Comparison of ENCODE assay signal across 23 cellular contexts in the genomic region with DNA sequence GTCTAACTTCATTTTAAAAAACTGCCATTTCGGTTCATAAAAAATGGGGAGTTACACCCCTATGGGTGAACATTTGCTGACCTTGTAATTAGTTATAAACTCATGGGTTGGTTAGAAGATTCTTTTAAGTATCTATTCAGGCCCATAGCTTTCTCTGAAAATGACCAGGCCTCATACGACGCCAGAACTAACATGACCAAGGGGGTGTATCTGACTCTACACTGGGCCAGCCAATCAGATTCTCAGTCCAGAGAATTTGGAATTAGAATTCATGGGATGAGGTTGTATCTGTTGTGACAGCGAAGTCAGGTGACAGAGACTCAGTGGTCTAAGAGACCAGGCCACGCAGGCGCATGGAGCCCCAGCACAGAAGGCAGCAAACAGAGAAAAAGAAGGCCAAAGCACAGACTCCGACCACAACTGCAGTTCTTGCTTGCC.
DNase-seq lines count a peak whose midpoint lies in the region; ATAC-seq, FAIRE-seq and TF ChIP-seq lines count a peak whose summit lies in the region.
"Had no signal": no experiment of that assay in that cellular context is flagged by ENCODE, and none has a peak within 500 bp of the region (broad histone marks: within the 10 kb centered on the region; RNA-seq: fewer than 3 reads in every experiment).

No MANE protein-coding gene starts in this region.

- no peak overlapping the region for H3K18ac ChIP-seq in neuronal stem cell (ENCODE audit: low read length)

- intact Hi-C loops in HepG2 (cut with micrococcal nuclease; ENCODE audit: unreplicated experiment) (no loop called here), right lobe of liver (cut with DNase I) (no loop called here), K562 (cut with micrococcal nuclease) (loop anchor here (10.0 kb wide), 1 partner anchor 165 kb away; no protein-coding TSS in a partner anchor)

- no peak overlapping the region for H4K91ac ChIP-seq in neuronal stem cell (ENCODE audit: low read depth, low read length, poor library complexity)

- 51% methylated on average over 7 of the region's 7 CpGs for WGBS in HepG2 (ENCODE audit: low lambda C conversion rate)
- WGBS in right lobe of liver (ENCODE audit: insufficient coverage, low coverage, low lambda C conversion rate, missing lambda C conversion rate), result 93% methylated on average over 3 of the region's 7 CpGs
- WGBS in K562 (ENCODE audit: insufficient coverage, low coverage, missing lambda C conversion rate), result 24% methylated on average over 5 of the region's 7 CpGs
- WGBS in neuronal stem cell (ENCODE audit: extremely low coverage in 2 of 2, insufficient read length in 2 of 2, insufficient replicate concordance in 1 of 2), 2 donors, result no CpG with 5 or more reads among the region's 7 CpGs

- H3K36me3 ChIP-seq in HepG2 (replicated peaks in 1 of 2; ENCODE audit: control insufficient read depth in 1 of 2, insufficient read depth in 2 of 2, low read length in 2 of 2), result no peaks in the 10 kb centered on the region
- H3K36me3 ChIP-seq in right lobe of liver, result no peaks in the 10 kb centered on the region
- H3K36me3 ChIP-seq in K562 (ENCODE audit: control insufficient read depth, insufficient read depth, low read length), result peaks cover 7% of the 10 kb centered on the region; the same call in 1 of the 3 replicates
- no peaks in the 10 kb centered on the region for H3K36me3 ChIP-seq in neuronal stem cell (replicated peaks in 1 of 2; ENCODE audit: control insufficient read depth in 2 of 2, insufficient read depth in 2 of 2, low read length in 2 of 2)
- H3K36me3 ChIP-seq: BLaER1 had no signal

- no peaks in the 10 kb centered on the region for H3K27me3 Mint-ChIP-seq in activated naive CD8-positive, alpha-beta T cell treated with anti-CD3 and anti-CD28 coated beads for 36 hours
- H3K27me3 Mint-ChIP-seq: B cell had no signal

- H3K79me2 ChIP-seq in HepG2 (ENCODE audit: insufficient read depth, low read length) (no peaks in the 10 kb centered on the region), K562 (ENCODE audit: control insufficient read depth, insufficient read depth, low read length) (peaks cover 37% of the 10 kb centered on the region)

- no peak overlapping the region for H3K27ac Mint-ChIP-seq in activated naive CD8-positive, alpha-beta T cell treated with anti-CD3 and anti-CD28 coated beads for 36 hours
- H3K27ac Mint-ChIP-seq: B cell; CD8-positive, alpha-beta T cell; GM23338; H9 had no signal

- no peaks in the 10 kb centered on the region for H3K79me1 ChIP-seq in neuronal stem cell (ENCODE audit: low read depth, low read length)

- no peak overlapping the region for H3K23ac ChIP-seq in neuronal stem cell (ENCODE audit: low read depth, low read length, poor library complexity)

- H4K20me1 ChIP-seq in HepG2 (ENCODE audit: insufficient read depth, low read length) (no peaks in the 10 kb centered on the region), K562 (replicated peaks; ENCODE audit: control insufficient read depth, insufficient read depth, low read length) (no peaks in the 10 kb centered on the region)
- H4K20me1 ChIP-seq: BLaER1 had no signal

- H3K9ac ChIP-seq in HepG2 (ENCODE audit: insufficient read depth, low read depth, low read length) (no peak overlapping the region), K562 (ENCODE audit: insufficient read depth in 1 of 2, low read depth in 2 of 2, low read length in 2 of 2) (peak overlapping the region; percentile 3 to 55; a peak in 3 of 4 replicates), neuronal stem cell (ENCODE audit: low read depth, low read length, poor library complexity) (no peak overlapping the region)
- H3K9ac ChIP-seq: BLaER1 had no signal

- peaks cover 3% of the 10 kb centered on the region for H3K9me3 Mint-ChIP-seq in activated naive CD8-positive, alpha-beta T cell treated with anti-CD3 and anti-CD28 coated beads for 36 hours
- H3K9me3 Mint-ChIP-seq: CD8-positive, alpha-beta T cell; GM23338; H9 had no signal

- no peak overlapping the region for H2BK5ac ChIP-seq in neuronal stem cell (ENCODE audit: low read length)

- TF ChIP-seq CTCF in HepG2 (CRISPR knock-in tag; IDR thresholded peaks at IDR 0.05), result no peak
- no peak for TF ChIP-seq CTCF in right lobe of liver (IDR thresholded peaks at IDR 0.05)
- TF ChIP-seq CTCF in K562 (IDR thresholded peaks at IDR 0.05 in 2 of 3, conservative IDR thresholded peaks at IDR 0.05 in 1 of 3; ENCODE audit: insufficient read depth in 2 of 3, low read depth in 1 of 3, low read length in 3 of 3), result no peak

- TF ChIP-seq EP300 in HepG2 (IDR thresholded peaks at IDR 0.05; ENCODE audit: low read depth in 2 of 2, low read length in 2 of 2) (no peak), HepG2 (CRISPR knock-in tag; IDR thresholded peaks at IDR 0.05; ENCODE audit: borderline replicate concordance) (no peak), K562 (IDR thresholded peaks at IDR 0.05; ENCODE audit: low read length) (no peak)

- POLR2A ChIA-PET in HepG2 (lab: Yijun Ruan, JAX), result no interaction called here
- POLR2A ChIA-PET in K562 (lab: Yijun Ruan, JAX), result interaction anchor here (1.1 to 1.7 kb wide), 3 partner anchors 11 to 19 kb away, joined by 3 to 7 read pairs (median 4); no protein-coding TSS in a partner anchor

- H3K4me1 ChIP-seq in HepG2 (ENCODE audit: insufficient read depth, low read length) (no peaks in the 10 kb centered on the region), right lobe of liver (no peaks in the 10 kb centered on the region), K562 (replicated peaks in 1 of 2; ENCODE audit: control insufficient read depth in 2 of 2, insufficient read depth in 2 of 2, low read length in 2 of 2) (peaks cover 0 to 45% of the 10 kb centered on the region in 2 experiments; a peak in 3 of 5 replicates), neuronal stem cell (ENCODE audit: control insufficient read depth in 2 of 2, insufficient read depth in 1 of 2, low read depth in 1 of 2, low read length in 2 of 2) (no peaks in the 10 kb centered on the region)
- H3K4me1 ChIP-seq: BLaER1 had no signal

- FAIRE-seq in HepG2 (lab: Jason Lieb, UNC) (no peak), K562 (lab: Jason Lieb, UNC) (no peak)
- FAIRE-seq: A204.1, GM12878, GM18507 had no signal

- no peak overlapping the region for H2BK120ac ChIP-seq in neuronal stem cell (ENCODE audit: low read depth, low read length)

- H3K4me1 Mint-ChIP-seq in activated naive CD8-positive, alpha-beta T cell treated with anti-CD3 and anti-CD28 coated beads for 36 hours, result no peaks in the 10 kb centered on the region
- H3K4me1 Mint-ChIP-seq: B cell; CD4-positive, CD25-positive, alpha-beta regulatory T cell; GM23338 had no signal

- no peak overlapping the region for H3K4ac ChIP-seq in neuronal stem cell (ENCODE audit: low read length)

- no peak overlapping the region for H4K8ac ChIP-seq in neuronal stem cell (ENCODE audit: low read depth, low read length)

- H3K4me3 ChIP-seq in HepG2 (replicated peaks in 1 of 3; ENCODE audit: insufficient read depth in 1 of 3, low read depth in 2 of 3, low read length in 3 of 3) (no peak overlapping the region), right lobe of liver (no peak overlapping the region), K562 (no peak overlapping the region), neuronal stem cell (ENCODE audit: low read length in 2 of 2) (no peak overlapping the region)
- H3K4me3 ChIP-seq: BLaER1, GM12878, GM23338 had no signal

- H3K14ac ChIP-seq in neuronal stem cell (ENCODE audit: low read length), result no peak overlapping the region

- no peak for TF ChIP-seq RAD21 in HepG2 (CRISPR knock-in tag; IDR thresholded peaks at IDR 0.05)
- TF ChIP-seq RAD21 in K562 (CRISPR knock-in tag; conservative IDR thresholded peaks at IDR 0.05 in 1 of 2, IDR thresholded peaks at IDR 0.05 in 1 of 2), result no peak

- ATAC-seq in HepG2, result no peak
- no peak for ATAC-seq in right lobe of liver
- peak; percentile 66 for ATAC-seq in K562
- no peak for ATAC-seq in GM18498 (IDR thresholded peaks at IDR 0.05; ENCODE audit: unreplicated experiment)
- ATAC-seq: CD8-positive, alpha-beta T cell; GM12878; GM23338; HCT116 had no signal

- no peak overlapping the region for H2BK15ac ChIP-seq in neuronal stem cell (ENCODE audit: low read length)

- CTCF ChIA-PET in HepG2 (lab: Yijun Ruan, JAX; ENCODE audit: low intra/inter-chr PET ratio, low total read pairs) (no interaction called here), K562 (lab: Yijun Ruan, JAX; ENCODE audit: low intra/inter-chr PET ratio) (no interaction called here)

- no peak for TF ChIP-seq POLR2A in HepG2 (IDR thresholded peaks at IDR 0.05; ENCODE audit: insufficient read depth in 1 of 2, low read depth in 2 of 2, low read length in 2 of 2)
- TF ChIP-seq POLR2A in right lobe of liver (IDR thresholded peaks at IDR 0.05), result no peak
- no peak for TF ChIP-seq POLR2A in K562 (conservative IDR thresholded peaks at IDR 0.05)

- H3K4me3 Mint-ChIP-seq in activated naive CD8-positive, alpha-beta T cell treated with anti-CD3 and anti-CD28 coated beads for 36 hours, result no peak overlapping the region
- H3K4me3 Mint-ChIP-seq: B cell; CD4-positive, CD25-positive, alpha-beta regulatory T cell; CD8-positive, alpha-beta T cell; GM23338; H9 had no signal

- H3K4me2 ChIP-seq in HepG2 (ENCODE audit: low read depth, low read length) (no peak overlapping the region), K562 (ENCODE audit: insufficient read depth, low read length) (peak overlapping the region; percentile 60), neuronal stem cell (ENCODE audit: insufficient read depth, low read length, poor library complexity, severe bottlenecking) (no peak overlapping the region)
- H3K4me2 ChIP-seq: BLaER1, GM23338 had no signal

- no peak overlapping the region for H2AK5ac ChIP-seq in neuronal stem cell (ENCODE audit: low read depth, low read length)

- no peaks in the 10 kb centered on the region for H3K27me3 ChIP-seq in HepG2 (ENCODE audit: control insufficient read depth in 1 of 2, insufficient read depth in 2 of 2, low read length in 2 of 2)
- H3K27me3 ChIP-seq in right lobe of liver, result no peaks in the 10 kb centered on the region
- H3K27me3 ChIP-seq in K562 (ENCODE audit: control insufficient read depth in 2 of 2, insufficient read depth in 2 of 2, low read length in 2 of 2), result no peaks in the 10 kb centered on the region
- H3K27me3 ChIP-seq in neuronal stem cell (ENCODE audit: control insufficient read depth in 3 of 3, insufficient read depth in 3 of 3, low read depth in 1 of 3, low read length in 3 of 3), result no peaks in the 10 kb centered on the region
- H3K27me3 ChIP-seq: BLaER1 had no signal

- no peak for DNase-seq in HepG2 (ENCODE audit: low spot score)
- no peak for DNase-seq in right lobe of liver
- peak; percentile 53 to 74 (median 56) for DNase-seq in K562 (ENCODE audit: extremely low read depth in 1 of 4, low spot score in 3 of 4)
- DNase-seq in neuronal stem cell (ENCODE audit: low spot score), result no peak
- DNase-seq in activated effector memory CD4-positive, alpha-beta T cell treated with Interleukin-2 at 50 U/mL for 16 hours, result no peak
- no peak for DNase-seq in activated naive CD8-positive, alpha-beta T cell treated with anti-CD3 and anti-CD28 coated beads for 36 hours
- DNase-seq: CD4-positive, CD25-positive, alpha-beta regulatory T cell; CD8-positive, alpha-beta T cell; COR-L47; DMS153; EL; GDM1; H9 had no signal

- H3K9me1 ChIP-seq in K562 (ENCODE audit: control insufficient read depth, insufficient read depth, low read length), result no peaks in the 10 kb centered on the region

- BruUV-seq in HepG2 (replicated peaks; lab: Mats Ljungman, UMichigan) (no TSS peak), K562 (replicated peaks; lab: Mats Ljungman, UMichigan) (no TSS peak)

- in situ Hi-C loops in HepG2 (cut with HindIII; ENCODE audit: extremely low pct_ligation_motif_present, low pct_unique_long_range_greater_than_20kb), result no loop called here
- in situ Hi-C loops in K562 (cut with MboI), result no loop called here

- H3K27ac ChIP-seq in HepG2 (ENCODE audit: extremely low read length, insufficient read depth, low read length) (no peak overlapping the region), right lobe of liver (no peak overlapping the region), K562 (ENCODE audit: extremely low read depth, low read depth, low read length) (peak overlapping the region; percentile 79), neuronal stem cell (replicated peaks; ENCODE audit: low read length) (no peak overlapping the region)
- H3K27ac ChIP-seq: 22Rv1, BLaER1, C4-2B had no signal

- no peaks in the 10 kb centered on the region for H3K9me3 ChIP-seq in HepG2 (ENCODE audit: low read length)
- H3K9me3 ChIP-seq in right lobe of liver, result no peaks in the 10 kb centered on the region
- H3K9me3 ChIP-seq in K562 (replicated peaks; ENCODE audit: control insufficient read depth, insufficient read depth, low read depth, low read length), result peaks cover 9% of the 10 kb centered on the region
- H3K9me3 ChIP-seq in neuronal stem cell (replicated peaks in 1 of 2; ENCODE audit: control insufficient read depth in 2 of 2, insufficient read depth in 1 of 2, low read depth in 1 of 2, low read length in 2 of 2), result no peaks in the 10 kb centered on the region

- H3K36me3 Mint-ChIP-seq in activated naive CD8-positive, alpha-beta T cell treated with anti-CD3 and anti-CD28 coated beads for 36 hours, result no peaks in the 10 kb centered on the region
- H3K36me3 Mint-ChIP-seq: CD4-positive, CD25-positive, alpha-beta regulatory T cell; CD8-positive, alpha-beta T cell had no signal

- H2BK12ac ChIP-seq in neuronal stem cell (ENCODE audit: low read length), result peak overlapping the region; percentile 36

- H2AFZ ChIP-seq in HepG2 (ENCODE audit: low read length) (no peak overlapping the region), K562 (ENCODE audit: low read depth, low read length) (peak overlapping the region; percentile 34), neuronal stem cell (ENCODE audit: low read length) (no peak overlapping the region)
- H2AFZ ChIP-seq: GM23338 had no signal

Comparison
In these comparisons a context has a peak if more than half of its experiments do, and no peak if none do; other contexts are left out.
1. DNase-seq: peak in K562 (4 of 4); none in HepG2 (single experiment), right lobe of liver (0 of 3), neuronal stem cell (single experiment), activated effector memory CD4-positive, alpha-beta T cell treated with Interleukin-2 at 50 U/mL for 16 hours (single experiment) and activated naive CD8-positive, alpha-beta T cell treated with anti-CD3 and anti-CD28 coated beads for 36 hours (single experiment).
2. H3K9ac ChIP-seq: peak in K562 (2 of 2); none in HepG2 (single experiment) and neuronal stem cell (single experiment).